1 cellular context compared by ENCODE assay signal in genomic region chr21:45480701-45481500, GRCh38.
TF ChIP-seq lines count a peak whose summit lies in the region.

No MANE protein-coding gene starts in this region.

TF ChIP-seq in HepG2, 621 proteins besides CTCF, POLR2A, EP300 and RAD21:
- TF ChIP-seq ATAD3A (CRISPR knock-in tag; IDR thresholded peaks at IDR 0.05) (no peak), CERS6 (CRISPR knock-in tag; IDR thresholded peaks at IDR 0.05) (no peak), ZNF547 (CRISPR knock-in tag; IDR thresholded peaks at IDR 0.05) (no peak), ZNF292 (CRISPR knock-in tag; IDR thresholded peaks at IDR 0.05; ENCODE audit: borderline replicate concordance, low read depth) (no peak), JDP2 (CRISPR knock-in tag; IDR thresholded peaks at IDR 0.05; ENCODE audit: borderline replicate concordance) (no peak), EZH2 (conservative IDR thresholded peaks at IDR 0.05; ENCODE audit: low read depth, low read length) (no peak), MXD4 (CRISPR knock-in tag; IDR thresholded peaks at IDR 0.05) (no peak), TOPORS (CRISPR knock-in tag; IDR thresholded peaks at IDR 0.05) (no peak), RBFOX2 (IDR thresholded peaks at IDR 0.05; ENCODE audit: low read depth, low read length) (peak; percentile 35; the same call in 1 of the 2 replicates), AGO2 (optimal IDR thresholded peaks at IDR 0.05; ENCODE audit: low read depth, low read length) (peak; percentile 87)
